20 cellular contexts compared by ENCODE assay signal in the genomic region with DNA sequence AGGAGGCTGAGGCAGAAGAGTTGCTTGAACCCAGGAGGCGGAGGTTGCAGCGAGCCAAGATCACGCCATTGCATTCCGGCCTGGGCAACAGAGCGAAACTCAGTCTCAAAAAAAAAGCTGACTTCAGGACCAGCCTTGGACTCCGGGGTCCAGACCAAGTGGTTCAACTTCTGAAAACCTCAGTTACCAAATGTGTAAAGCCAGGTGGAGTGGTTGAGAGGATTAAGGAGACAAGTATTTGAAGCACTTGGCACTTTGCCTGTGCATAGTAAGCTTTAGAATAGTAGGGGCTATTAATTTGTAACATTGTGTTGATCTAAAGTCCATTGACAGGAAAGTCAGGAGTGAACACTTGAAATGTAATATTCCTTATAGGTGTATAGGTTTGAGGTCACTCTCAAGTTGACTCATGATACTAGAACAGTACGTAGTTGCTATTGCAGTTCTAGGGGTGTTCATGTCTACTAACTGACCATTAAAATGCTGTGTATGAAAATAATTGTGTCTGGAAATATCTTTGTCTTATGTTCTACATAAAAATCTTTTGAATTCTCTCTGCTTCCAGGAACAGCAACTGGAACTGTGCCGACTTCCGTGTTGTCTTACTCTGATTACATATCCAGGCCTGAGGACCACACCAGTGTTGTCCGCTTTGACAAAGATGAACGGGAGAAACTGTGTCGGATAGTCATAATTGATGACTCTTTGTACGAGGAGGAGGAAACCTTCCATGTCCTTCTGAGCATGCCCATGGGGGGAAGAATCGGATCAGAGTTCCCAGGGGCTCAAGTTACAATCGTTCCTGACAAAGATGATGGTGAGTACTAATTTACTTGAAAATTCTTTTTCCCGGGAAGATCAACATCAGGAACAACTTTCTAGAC.
DNase-seq lines count a peak whose midpoint lies in the region; ATAC-seq and TF ChIP-seq lines count a peak whose summit lies in the region.
"Had no signal": no experiment of that assay in that cellular context is flagged by ENCODE, and none has a peak within 500 bp of the region (broad histone marks: within the 10 kb centered on the region; RNA-seq: fewer than 3 reads in every experiment).

No MANE protein-coding gene starts in this region.

- H3K9me3 ChIP-seq in hepatocyte (ENCODE audit: low read depth) = no peaks in the 10 kb centered on the region
- H3K9me3 ChIP-seq: upper lobe of left lung had no signal

- no peak for TF ChIP-seq CTCF in hepatocyte (IDR thresholded peaks at IDR 0.05; ENCODE audit: poor library complexity)
- no peak for TF ChIP-seq CTCF in chondrocyte (IDR thresholded peaks at IDR 0.05)

- no peaks in the 10 kb centered on the region for H3K79me2 ChIP-seq in hepatocyte

- peak overlapping the region; percentile 13 for H2AFZ ChIP-seq in hepatocyte

- no peak overlapping the region for H3K27ac ChIP-seq in hepatocyte

- 88% methylated on average over 16 of the region's 16 CpGs for WGBS in hepatocyte (ENCODE audit: low lambda C conversion rate, missing lambda C conversion rate)

- DNase-seq in NCI-H2227 (lab: John Stamatoyannopoulos, UW; ENCODE audit: unreplicated experiment) (peak; percentile 0), NCI-H2227 treated with DMSO at 0.1 percent for 48 hours (lab: John Stamatoyannopoulos, UW) (no peak), hepatocyte (ENCODE audit: low spot score) (no peak), myocyte (ENCODE audit: low read depth) (peak; percentile 12), T-helper 1 cell (no peak), chondrocyte (ENCODE audit: low spot score) (no peak)
- DNase-seq in activated naive CD4-positive, alpha-beta T cell treated with anti-CD3 and anti-CD28 coated beads, Interleukin-2, amount 10 ng/mL, durations not matched to agents 7 days and 5 days = no peak
- DNase-seq: activated naive CD8-positive, alpha-beta T cell treated with anti-CD3 and anti-CD28 coated beads, Interleukin-2, amount 10 ng/mL, durations not matched to agents 7 days and 5 days; COR-L47; NCI-H774; SHP77 treated with DMSO at 0.1 percent for 48 hours; stimulated activated CD4-positive, alpha-beta T cell treated with anti-CD3 and anti-CD28 coated beads, Interleukin-2, amount 100 ng/mL, for 48 hours; stimulated activated naive CD8-positive, alpha-beta T cell treated with anti-CD3 and anti-CD28 coated beads, Interleukin-15, amount 100 ng/mL, for 72 hours had no signal

- no peaks in the 10 kb centered on the region for H3K9me2 ChIP-seq in hepatocyte (replicated peaks; ENCODE audit: insufficient read depth)

- no peak overlapping the region for H3K4me3 ChIP-seq in hepatocyte
- H3K4me3 ChIP-seq: smooth muscle cell had no signal

- H3K27ac Mint-ChIP-seq in activated naive CD4-positive, alpha-beta T cell treated with anti-CD3 and anti-CD28 coated beads, Interleukin-2, amount 10 ng/mL, durations not matched to agents 7 days and 5 days = no peak overlapping the region
- no peak overlapping the region for H3K27ac Mint-ChIP-seq in chondrocyte (ENCODE audit: unreplicated experiment)
- H3K27ac Mint-ChIP-seq: activated naive CD8-positive, alpha-beta T cell treated with anti-CD3 and anti-CD28 coated beads, Interleukin-2, amount 10 ng/mL, durations not matched to agents 7 days and 5 days; B cell; natural killer cell treated with Interleukin-12 subunit alpha and Interleukin-12 subunit beta and Interleukin-15 and Interleukin-18, amount 100 ng/mL, for 72 hours had no signal

- H3K36me3 ChIP-seq in hepatocyte (replicated peaks; ENCODE audit: insufficient read depth, low read depth) = no peaks in the 10 kb centered on the region
- H3K36me3 ChIP-seq: upper lobe of left lung had no signal

- no peaks in the 10 kb centered on the region for H3K27me3 Mint-ChIP-seq in activated naive CD4-positive, alpha-beta T cell treated with anti-CD3 and anti-CD28 coated beads, Interleukin-2, amount 10 ng/mL, durations not matched to agents 7 days and 5 days
- H3K27me3 Mint-ChIP-seq in chondrocyte (ENCODE audit: low read depth) = peaks cover 1% of the 10 kb centered on the region
- H3K27me3 Mint-ChIP-seq: B cell; brain; natural killer cell treated with Interleukin-12 subunit alpha and Interleukin-12 subunit beta and Interleukin-15 and Interleukin-18, amount 100 ng/mL, for 72 hours; stimulated activated naive CD8-positive, alpha-beta T cell treated with anti-CD3 and anti-CD28 coated beads, Interleukin-15, amount 100 ng/mL, for 72 hours had no signal

- CTCF ChIA-PET in activated naive CD4-positive, alpha-beta T cell treated with anti-CD3 and anti-CD28 coated beads, Interleukin-2, amount 10 ng/mL, durations not matched to agents 7 days and 5 days (lab: Charles Lee) = no interaction called here

- no peaks in the 10 kb centered on the region for H3K27me3 ChIP-seq in hepatocyte
- H3K27me3 ChIP-seq: upper lobe of left lung had no signal

- no peaks in the 10 kb centered on the region for H3K36me3 Mint-ChIP-seq in activated naive CD4-positive, alpha-beta T cell treated with anti-CD3 and anti-CD28 coated beads, Interleukin-2, amount 10 ng/mL, durations not matched to agents 7 days and 5 days
- H3K36me3 Mint-ChIP-seq in chondrocyte (ENCODE audit: low read depth) = no peaks in the 10 kb centered on the region
- H3K36me3 Mint-ChIP-seq: activated naive CD8-positive, alpha-beta T cell treated with anti-CD3 and anti-CD28 coated beads, Interleukin-2, amount 10 ng/mL, durations not matched to agents 7 days and 5 days; brain; natural killer cell treated with Interleukin-12 subunit alpha and Interleukin-12 subunit beta and Interleukin-15 and Interleukin-18, amount 100 ng/mL, for 72 hours had no signal

- H3K4me1 ChIP-seq in hepatocyte (ENCODE audit: insufficient read depth) = no peaks in the 10 kb centered on the region
- H3K4me1 ChIP-seq: upper lobe of left lung had no signal

- H3K4me2 ChIP-seq in hepatocyte = peak overlapping the region; percentile 36
- H3K4me2 ChIP-seq: smooth muscle cell had no signal

- no peaks in the 10 kb centered on the region for H3K9me3 Mint-ChIP-seq in activated naive CD4-positive, alpha-beta T cell treated with anti-CD3 and anti-CD28 coated beads, Interleukin-2, amount 10 ng/mL, durations not matched to agents 7 days and 5 days
- peaks cover 2% of the 10 kb centered on the region for H3K9me3 Mint-ChIP-seq in chondrocyte (ENCODE audit: low read depth)
- H3K9me3 Mint-ChIP-seq: activated naive CD8-positive, alpha-beta T cell treated with anti-CD3 and anti-CD28 coated beads, Interleukin-2, amount 10 ng/mL, durations not matched to agents 7 days and 5 days; brain; stimulated activated naive CD8-positive, alpha-beta T cell treated with anti-CD3 and anti-CD28 coated beads, Interleukin-15, amount 100 ng/mL, for 72 hours had no signal

- H3K4me3 Mint-ChIP-seq in activated naive CD4-positive, alpha-beta T cell treated with anti-CD3 and anti-CD28 coated beads, Interleukin-2, amount 10 ng/mL, durations not matched to agents 7 days and 5 days = no peak overlapping the region
- H3K4me3 Mint-ChIP-seq in chondrocyte (ENCODE audit: unreplicated experiment) = no peak overlapping the region
- H3K4me3 Mint-ChIP-seq: activated naive CD8-positive, alpha-beta T cell treated with anti-CD3 and anti-CD28 coated beads, Interleukin-2, amount 10 ng/mL, durations not matched to agents 7 days and 5 days; B cell; natural killer cell treated with Interleukin-12 subunit alpha and Interleukin-12 subunit beta and Interleukin-15 and Interleukin-18, amount 100 ng/mL, for 72 hours; stimulated activated naive CD8-positive, alpha-beta T cell treated with anti-CD3 and anti-CD28 coated beads, Interleukin-15, amount 100 ng/mL, for 72 hours had no signal

- H4K20me1 ChIP-seq in hepatocyte (ENCODE audit: insufficient read depth, poor library complexity, severe bottlenecking) = no peaks in the 10 kb centered on the region

- ATAC-seq in HG02885 (IDR thresholded peaks at IDR 0.05; ENCODE audit: poor library complexity, unreplicated experiment) = no peak
- ATAC-seq: HCT116; natural killer cell treated with Interleukin-12 subunit alpha and Interleukin-12 subunit beta and Interleukin-15 and Interleukin-18, amount 100 ng/mL, for 72 hours; stimulated activated naive CD8-positive, alpha-beta T cell treated with anti-CD3 and anti-CD28 coated beads, Interleukin-15, amount 100 ng/mL, for 72 hours had no signal

- H3K4me1 Mint-ChIP-seq in activated naive CD4-positive, alpha-beta T cell treated with anti-CD3 and anti-CD28 coated beads, Interleukin-2, amount 10 ng/mL, durations not matched to agents 7 days and 5 days = no peaks in the 10 kb centered on the region
- no peaks in the 10 kb centered on the region for H3K4me1 Mint-ChIP-seq in chondrocyte (ENCODE audit: low read depth)
- H3K4me1 Mint-ChIP-seq: activated naive CD8-positive, alpha-beta T cell treated with anti-CD3 and anti-CD28 coated beads, Interleukin-2, amount 10 ng/mL, durations not matched to agents 7 days and 5 days; B cell; brain; stimulated activated naive CD8-positive, alpha-beta T cell treated with anti-CD3 and anti-CD28 coated beads, Interleukin-15, amount 100 ng/mL, for 72 hours had no signal

Comparison
In these comparisons a context has a peak if more than half of its experiments do, and no peak if none do; other contexts are left out.
1. DNase-seq: peak in NCI-H2227 (single experiment) and myocyte (single experiment); none in NCI-H2227 treated with DMSO at 0.1 percent for 48 hours (single experiment), hepatocyte (single experiment), activated naive CD4-positive, alpha-beta T cell treated with anti-CD3 and anti-CD28 coated beads, Interleukin-2, amount 10 ng/mL, durations not matched to agents 7 days and 5 days (single experiment), T-helper 1 cell (0 of 5) and chondrocyte (single experiment).